Comparison of ENCODE assay signal across 20 cellular contexts in the genomic region with DNA sequence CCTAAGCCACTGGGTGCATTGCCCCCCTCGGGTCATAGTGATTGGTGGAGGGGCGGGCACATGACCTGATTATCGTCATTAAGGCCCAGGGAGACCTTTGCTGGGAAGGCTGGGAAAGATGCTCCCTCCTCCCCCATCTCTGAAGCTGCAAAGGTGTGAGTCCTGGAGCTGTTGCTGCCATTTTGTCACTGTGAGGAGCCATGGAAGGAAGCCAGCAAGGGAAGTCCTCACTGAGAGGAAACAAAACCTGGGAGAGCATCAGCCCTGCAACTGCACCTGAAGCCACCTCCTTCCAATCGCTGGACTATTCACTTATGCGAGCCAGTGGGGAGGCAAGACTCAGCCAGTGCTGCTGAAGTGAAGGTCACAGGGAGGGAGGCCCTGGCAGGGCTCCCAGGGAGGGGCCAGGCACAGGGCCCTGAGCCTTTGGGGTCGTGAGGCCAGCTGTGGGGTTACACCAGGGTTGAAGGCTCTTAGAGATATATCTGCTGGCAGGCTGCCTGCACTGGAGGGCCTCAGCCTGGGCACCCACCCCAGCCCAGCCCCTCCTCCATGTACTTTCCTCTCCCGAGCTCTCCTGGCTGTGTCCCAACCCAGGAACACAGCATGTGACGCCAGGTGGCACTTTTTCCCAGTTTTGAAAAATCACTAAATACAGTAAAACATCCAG. TPM values are rescaled to one million over a fixed set of nuclear protein-coding genes. Genes with fewer than 3 reads are reported as not detected.
DNase-seq lines count a peak whose midpoint lies in the region; ATAC-seq and TF ChIP-seq lines count a peak whose summit lies in the region.
"Had no signal": no experiment of that assay in that cellular context is flagged by ENCODE, and none has a peak within 500 bp of the region (broad histone marks: within the 10 kb centered on the region; RNA-seq: fewer than 3 reads in every experiment).

No MANE protein-coding gene starts in this region.

- TF ChIP-seq CTCF in body of pancreas (IDR thresholded peaks at IDR 0.05): peak in 1 of 7 experiments; percentile 19
- TF ChIP-seq CTCF in right lobe of liver (IDR thresholded peaks at IDR 0.05): peak in 2 of 4 donors; percentile 21 to 29
- no peak for TF ChIP-seq CTCF in testis (IDR thresholded peaks at IDR 0.05)
- TF ChIP-seq CTCF in PC-9 (conservative IDR thresholded peaks at IDR 0.05): no peak

- no peaks in the 10 kb centered on the region for H3K36me3 ChIP-seq in body of pancreas (replicated peaks in 1 of 2; ENCODE audit: insufficient read depth in 1 of 2, low read depth in 2 of 2)
- H3K36me3 ChIP-seq in right lobe of liver: no peaks in the 10 kb centered on the region
- H3K36me3 ChIP-seq in testis (ENCODE audit: low read depth, missing control alignments): no peaks in the 10 kb centered on the region
- H3K36me3 ChIP-seq in PC-9 (ENCODE audit: low read depth): no peaks in the 10 kb centered on the region
- H3K36me3 ChIP-seq: brain microvascular endothelial cell, colonic mucosa, prostate gland had no signal

- H3K9me2 ChIP-seq in PC-9 (ENCODE audit: insufficient read depth): no peaks in the 10 kb centered on the region

- H3K27ac ChIP-seq in body of pancreas (peak overlapping the region in 3 of 4 donors; percentile 60 to 68 (median 66)), right lobe of liver (peak overlapping the region; percentile 18 to 89 (median 53)), testis (no peak overlapping the region), PC-9 (no peak overlapping the region)
- H3K27ac ChIP-seq: 22Rv1, brain microvascular endothelial cell, colonic mucosa, prostate gland had no signal

- no peaks in the 10 kb centered on the region for H3K79me2 ChIP-seq in PC-9 (ENCODE audit: low read depth)

- H3K4me3 ChIP-seq in body of pancreas (no peak overlapping the region), right lobe of liver (no peak overlapping the region), testis (no peak overlapping the region), PC-9 (no peak overlapping the region)
- H3K4me3 ChIP-seq: colonic mucosa, prostate gland had no signal

- H3K4me1 ChIP-seq in body of pancreas (peaks cover 43% of the 10 kb centered on the region), right lobe of liver (peaks cover 0 to 49% (median 20%) of the 10 kb centered on the region in 4 donors), testis (peaks cover 30% of the 10 kb centered on the region), PC-9 (replicated peaks; ENCODE audit: insufficient read depth) (0 out of 2 replicates have a peak, but pooled peaks cover 4% of the 10 kb centered on the region)
- H3K4me1 ChIP-seq: prostate gland had no signal

- POLR2A ChIA-PET in PC-9 (lab: Charles Lee; ENCODE audit: unreplicated experiment): no interaction called here

- no peaks in the 10 kb centered on the region for H3F3A ChIP-seq in PC-9 (ENCODE audit: insufficient read depth, low read depth)

- DNase-seq in DMS79 treated with DMSO at 0.1 percent for 48 hours (lab: John Stamatoyannopoulos, UW) (peak; percentile 19), DMS79 (lab: John Stamatoyannopoulos, UW) (no peak), body of pancreas (peak; percentile 71 to 86 (median 84)), right lobe of liver (peak; percentile 67 to 95 (median 94)), testis (peak; percentile 80), PC-9 (no peak)
- DNase-seq: activated B cell treated with CpG ODN at 0.5 μM for 24 hours; activated CD4-positive, alpha-beta T cell treated with anti-CD3 and anti-CD28 coated beads, Interleukin-2, amount 50 U/mL, for 48 hours; activated effector memory CD4-positive, alpha-beta T cell treated with Interleukin-2 at 50 U/mL for 16 hours; brain microvascular endothelial cell; colonic mucosa; NCI-H1417; NCI-H2107; NCI-H524; T1000 had no signal

- H2AFZ ChIP-seq in PC-9: no peak overlapping the region

- intact Hi-C loops in body of pancreas (cut with DNase I): no loop called here
- intact Hi-C loops in right lobe of liver (cut with DNase I): no loop called here
- intact Hi-C loops in testis (cut with DNase I; ENCODE audit: low total_unique reads): no loop called here
- intact Hi-C loops in PC-9 (cut with micrococcal nuclease; ENCODE audit: unreplicated experiment): no loop called here

- ATAC-seq in body of pancreas (peak; percentile 75), right lobe of liver (peak; percentile 62 to 76 (median 74)), GM18907 (IDR thresholded peaks at IDR 0.05; ENCODE audit: unreplicated experiment) (no peak), GM21515 (IDR thresholded peaks at IDR 0.05; ENCODE audit: unreplicated experiment) (no peak)
- ATAC-seq: stimulated activated memory B cell treated with anti-CD40 and anti-IgM and Interleukin-4, amounts not matched to agents 10 μg/mL and 1 μg/mL and 100 μg/mL, for 72 hours had no signal

- H3K9me3 ChIP-seq in body of pancreas (no peaks in the 10 kb centered on the region), right lobe of liver (no peaks in the 10 kb centered on the region), testis (no peaks in the 10 kb centered on the region), PC-9 (ENCODE audit: insufficient read depth, low read depth) (no peaks in the 10 kb centered on the region)
- H3K9me3 ChIP-seq: colonic mucosa, prostate gland had no signal

- no peaks in the 10 kb centered on the region for H3K27me3 ChIP-seq in body of pancreas
- no peaks in the 10 kb centered on the region for H3K27me3 ChIP-seq in right lobe of liver
- no peaks in the 10 kb centered on the region for H3K27me3 ChIP-seq in testis
- H3K27me3 ChIP-seq in PC-9 (ENCODE audit: insufficient read depth, low read depth): peaks cover 8% of the 10 kb centered on the region; the same call in 1 of the 2 replicates
- H3K27me3 ChIP-seq: brain microvascular endothelial cell, colonic mucosa had no signal

- H3K4me2 ChIP-seq in PC-9: no peak overlapping the region

- TF ChIP-seq POLR2A in body of pancreas (IDR thresholded peaks at IDR 0.05): no peak
- TF ChIP-seq POLR2A in right lobe of liver (IDR thresholded peaks at IDR 0.05): no peak
- no peak for TF ChIP-seq POLR2A in testis (IDR thresholded peaks at IDR 0.05)

- no TSS peak for BruUV-seq in PC-9 (replicated peaks; lab: Mats Ljungman, UMichigan)

- H4K20me1 ChIP-seq in PC-9 (ENCODE audit: insufficient read depth): no peaks in the 10 kb centered on the region

- CTCF ChIA-PET in PC-9 (lab: Charles Lee): no interaction called here

- WGBS in body of pancreas, 2 donors: 11 to 24% methylated on average over 8 of the region's 8 CpGs
- 12% methylated on average over 4 of the region's 8 CpGs for WGBS in right lobe of liver (ENCODE audit: insufficient coverage, low coverage, low lambda C conversion rate, missing lambda C conversion rate)
- 43 to 46% methylated on average over 7 to 8 of the region's 8 CpGs for WGBS in testis, 2 donors

RNA-seq across cellular contexts. Expression of a gene that starts 10.7 kb away (rescaled TPM):
- total RNA-seq in body of pancreas (10 to 100 TPM; 15.2 to 18.9 TPM), right lobe of liver (10 to 100 TPM; 62.2 to 80.1 (median 75.7) TPM), testis (10 to 100 TPM; 48.5 to 48.9 TPM), PC-9 (2021) (23.0 and 28.7 TPM in 2 replicates)
- polyA plus RNA-seq in testis (ENCODE audit: insufficient read depth, low read depth, low replicate concordance): 73.8 TPM

Comparison
In these comparisons a context has a peak if more than half of its experiments do, and no peak if none do; other contexts are left out.
1. DNase-seq: peak in DMS79 treated with DMSO at 0.1 percent for 48 hours (single experiment), body of pancreas (4 of 4), right lobe of liver (3 of 3) and testis (single experiment); none in DMS79 (single experiment) and PC-9 (0 of 2).
2. ATAC-seq: peak in body of pancreas (single experiment) and right lobe of liver (4 of 4); none in GM18907 (single experiment) and GM21515 (single experiment).
3. H3K27ac ChIP-seq: peak in body of pancreas (3 of 4) and right lobe of liver (3 of 3); none in testis (0 of 2) and PC-9 (single experiment).